Comparison of ENCODE assay signal across 30 cellular contexts in the genomic region with DNA sequence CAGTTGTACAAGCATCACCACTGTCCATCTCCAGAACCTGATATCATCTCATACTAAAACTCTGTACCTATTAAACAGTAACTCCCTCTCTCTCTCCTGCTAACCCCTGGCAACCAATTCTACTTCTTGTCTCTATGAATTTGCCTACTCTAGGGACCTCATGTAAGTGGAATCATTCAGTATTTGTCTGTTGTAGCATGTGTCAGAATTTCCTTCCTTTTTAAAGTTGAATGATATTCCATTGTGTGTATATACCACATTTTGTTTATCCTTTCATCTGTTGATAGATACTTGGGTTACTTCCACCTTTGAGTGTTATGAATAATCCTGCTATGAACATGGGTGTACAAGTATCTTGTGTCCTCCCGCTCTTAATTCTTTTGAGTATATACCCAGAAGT. TPM values are rescaled to one million over a fixed set of nuclear protein-coding genes. Genes with fewer than 3 reads are reported as not detected.
DNase-seq lines count a peak whose midpoint lies in the region; ATAC-seq and TF ChIP-seq lines count a peak whose summit lies in the region.
"Had no signal": no experiment of that assay in that cellular context is flagged by ENCODE, and none has a peak within 500 bp of the region (broad histone marks: within the 10 kb centered on the region; RNA-seq: fewer than 3 reads in every experiment).

No MANE protein-coding gene starts in this region.

- intact Hi-C loops in Calu3 (cut with micrococcal nuclease; ENCODE audit: unreplicated experiment) (no loop called here), CD14-positive monocyte (cut with micrococcal nuclease) (no loop called here)

- TF ChIP-seq CTCF in Calu3 (IDR thresholded peaks at IDR 0.05; ENCODE audit: unreplicated experiment) (no peak), CD14-positive monocyte (IDR thresholded peaks at IDR 0.05) (no peak)

- DNase-seq in activated naive CD4-positive, alpha-beta T cell treated with anti-CD3 and anti-CD28 coated beads, Interleukin-2, amount 10 ng/mL, durations not matched to agents 7 days and 5 days: no peak
- DNase-seq in Calu3 (no peak), dermis blood vessel endothelial cell (peak; percentile 72), CD14-positive monocyte (ENCODE audit: low spot score) (no peak), islet precursor cell (no peak)
- DNase-seq in stimulated activated effector memory CD8-positive, alpha-beta T cell treated with anti-CD3 and anti-CD28 coated beads, Interleukin-12 subunit alpha, Interleukin-12 subunit beta, amount 100 ng/mL, for 72 hours (ENCODE audit: low spot score in 2 of 2): no peak
- DNase-seq: activated CD4-positive, alpha-beta T cell treated with anti-CD3 and anti-CD28 coated beads for 4 hours; activated effector memory CD4-positive, alpha-beta T cell treated with Interleukin-2 at 50 U/mL for 16 hours; caudate nucleus; cortex of kidney; DND-41; endodermal cell; GF-D8; left ventricle myocardium superior; midbrain; naive B cell; NCI-H1417; NCI-H2029 treated with DMSO at 0.1 percent for 48 hours; NCI-H526; occipital lobe; PC-9; stimulated activated CD4-positive, alpha-beta T cell treated with anti-CD3 and anti-CD28 coated beads, Interleukin-4, amount 100 ng/mL, for 1 hour; substantia nigra; upper lobe of right lung had no signal

- peaks cover 16% of the 10 kb centered on the region for H3K4me1 Mint-ChIP-seq in activated naive CD4-positive, alpha-beta T cell treated with anti-CD3 and anti-CD28 coated beads, Interleukin-2, amount 50 U/mL, for 24 hours
- peaks cover 16% of the 10 kb centered on the region for H3K4me1 Mint-ChIP-seq in activated naive CD4-positive, alpha-beta T cell treated with anti-CD3 and anti-CD28 coated beads, Interleukin-2, amount 10 ng/mL, durations not matched to agents 7 days and 5 days
- peaks cover 14% of the 10 kb centered on the region for H3K4me1 Mint-ChIP-seq in Calu3 (ENCODE audit: low read depth, unreplicated experiment)
- peaks cover 37% of the 10 kb centered on the region for H3K4me1 Mint-ChIP-seq in stimulated activated effector memory CD8-positive, alpha-beta T cell treated with anti-CD3 and anti-CD28 coated beads, Interleukin-12 subunit alpha, Interleukin-12 subunit beta, amount 100 ng/mL, for 72 hours
- H3K4me1 Mint-ChIP-seq in CD14-positive monocyte: peaks cover 40% of the 10 kb centered on the region

- ATAC-seq in stimulated activated effector memory CD8-positive, alpha-beta T cell treated with anti-CD3 and anti-CD28 coated beads, Interleukin-12 subunit alpha, Interleukin-12 subunit beta, amount 100 ng/mL, for 72 hours: no peak
- ATAC-seq in GM19467 (IDR thresholded peaks at IDR 0.05; ENCODE audit: unreplicated experiment): no peak
- ATAC-seq: esophagus mucosa, HCT116, left ventricle myocardium superior, SK-N-SH treated with all-trans-retinoic acid at 6 μM for 48 hours, upper lobe of right lung had no signal

- CTCF ChIA-PET in activated naive CD4-positive, alpha-beta T cell treated with anti-CD3 and anti-CD28 coated beads, Interleukin-2, amount 10 ng/mL, durations not matched to agents 7 days and 5 days (lab: Charles Lee): interaction anchor here (1.0 kb wide), 1 partner anchor 110 kb away, joined by 3 read pairs; no protein-coding TSS in a partner anchor
- CTCF ChIA-PET in Calu3 (lab: Charles Lee): no interaction called here

- H3K27ac Mint-ChIP-seq in activated naive CD4-positive, alpha-beta T cell treated with anti-CD3 and anti-CD28 coated beads, Interleukin-2, amount 50 U/mL, for 24 hours: peak overlapping the region; percentile 51
- H3K27ac Mint-ChIP-seq in activated naive CD4-positive, alpha-beta T cell treated with anti-CD3 and anti-CD28 coated beads, Interleukin-2, amount 10 ng/mL, durations not matched to agents 7 days and 5 days: no peak overlapping the region
- H3K27ac Mint-ChIP-seq in Calu3 (ENCODE audit: unreplicated experiment) (peak overlapping the region; percentile 7), CD14-positive monocyte (peak overlapping the region in 3 of 7 donors; percentile 23 to 38 (median 35))
- peak overlapping the region; percentile 18 for H3K27ac Mint-ChIP-seq in stimulated activated effector memory CD8-positive, alpha-beta T cell treated with anti-CD3 and anti-CD28 coated beads, Interleukin-12 subunit alpha, Interleukin-12 subunit beta, amount 100 ng/mL, for 72 hours
- H3K27ac Mint-ChIP-seq: T-helper 2 cell treated with Interferon-gamma antibody and Interleukin-4, amounts not matched to agents 5 μg/mL and 100 μg/mL, for 36 hours had no signal

- H3K4me3 Mint-ChIP-seq in activated naive CD4-positive, alpha-beta T cell treated with anti-CD3 and anti-CD28 coated beads, Interleukin-2, amount 50 U/mL, for 24 hours: no peak overlapping the region
- no peak overlapping the region for H3K4me3 Mint-ChIP-seq in activated naive CD4-positive, alpha-beta T cell treated with anti-CD3 and anti-CD28 coated beads, Interleukin-2, amount 10 ng/mL, durations not matched to agents 7 days and 5 days
- no peak overlapping the region for H3K4me3 Mint-ChIP-seq in Calu3 (ENCODE audit: low read depth, unreplicated experiment)
- no peak overlapping the region for H3K4me3 Mint-ChIP-seq in stimulated activated effector memory CD8-positive, alpha-beta T cell treated with anti-CD3 and anti-CD28 coated beads, Interleukin-12 subunit alpha, Interleukin-12 subunit beta, amount 100 ng/mL, for 72 hours
- no peak overlapping the region for H3K4me3 Mint-ChIP-seq in CD14-positive monocyte
- H3K4me3 Mint-ChIP-seq: endodermal cell; naive B cell; T-helper 2 cell treated with Interferon-gamma antibody and Interleukin-4, amounts not matched to agents 5 μg/mL and 100 μg/mL, for 36 hours had no signal

- peaks cover 11% of the 10 kb centered on the region for H3K36me3 Mint-ChIP-seq in activated naive CD4-positive, alpha-beta T cell treated with anti-CD3 and anti-CD28 coated beads, Interleukin-2, amount 50 U/mL, for 24 hours
- peaks cover 36% of the 10 kb centered on the region for H3K36me3 Mint-ChIP-seq in activated naive CD4-positive, alpha-beta T cell treated with anti-CD3 and anti-CD28 coated beads, Interleukin-2, amount 10 ng/mL, durations not matched to agents 7 days and 5 days
- H3K36me3 Mint-ChIP-seq in Calu3 (ENCODE audit: insufficient read depth, unreplicated experiment) (peaks cover 21% of the 10 kb centered on the region), CD14-positive monocyte (peaks cover 35 to 59% of the 10 kb centered on the region in 2 donors)
- peaks cover 58% of the 10 kb centered on the region for H3K36me3 Mint-ChIP-seq in stimulated activated effector memory CD8-positive, alpha-beta T cell treated with anti-CD3 and anti-CD28 coated beads, Interleukin-12 subunit alpha, Interleukin-12 subunit beta, amount 100 ng/mL, for 72 hours

- H3K9me3 Mint-ChIP-seq in activated naive CD4-positive, alpha-beta T cell treated with anti-CD3 and anti-CD28 coated beads, Interleukin-2, amount 50 U/mL, for 24 hours: no peaks in the 10 kb centered on the region
- H3K9me3 Mint-ChIP-seq in activated naive CD4-positive, alpha-beta T cell treated with anti-CD3 and anti-CD28 coated beads, Interleukin-2, amount 10 ng/mL, durations not matched to agents 7 days and 5 days: no peaks in the 10 kb centered on the region
- H3K9me3 Mint-ChIP-seq in Calu3 (ENCODE audit: low read depth, unreplicated experiment) (no peaks in the 10 kb centered on the region), CD14-positive monocyte (no peaks in the 10 kb centered on the region)
- H3K9me3 Mint-ChIP-seq in stimulated activated effector memory CD8-positive, alpha-beta T cell treated with anti-CD3 and anti-CD28 coated beads, Interleukin-12 subunit alpha, Interleukin-12 subunit beta, amount 100 ng/mL, for 72 hours: no peaks in the 10 kb centered on the region
- H3K9me3 Mint-ChIP-seq: endodermal cell; naive B cell; T-helper 2 cell treated with Interferon-gamma antibody and Interleukin-4, amounts not matched to agents 5 μg/mL and 100 μg/mL, for 36 hours had no signal

- TSS peak; percentile 33 for BruUV-seq in Calu3 (replicated peaks; lab: Mats Ljungman, UMichigan)

- H3K27me3 Mint-ChIP-seq in activated naive CD4-positive, alpha-beta T cell treated with anti-CD3 and anti-CD28 coated beads, Interleukin-2, amount 50 U/mL, for 24 hours: no peaks in the 10 kb centered on the region
- H3K27me3 Mint-ChIP-seq in activated naive CD4-positive, alpha-beta T cell treated with anti-CD3 and anti-CD28 coated beads, Interleukin-2, amount 10 ng/mL, durations not matched to agents 7 days and 5 days: no peaks in the 10 kb centered on the region
- H3K27me3 Mint-ChIP-seq in Calu3 (ENCODE audit: unreplicated experiment): no peaks in the 10 kb centered on the region
- H3K27me3 Mint-ChIP-seq in CD14-positive monocyte (ENCODE audit: low read depth in 3 of 3): peaks cover 0 to 2% (median 0%) of the 10 kb centered on the region in 3 donors
- H3K27me3 Mint-ChIP-seq: naive B cell had no signal

RNA-seq across cellular contexts. Expression of a gene that starts 16.6 kb away (rescaled TPM):
- total RNA-seq in Calu3 (2022): 49.5 and 49.6 TPM in 2 replicates
- total RNA-seq in dermis blood vessel endothelial cell: 4.9 and 8.7 TPM in 2 replicates
- polyA plus RNA-seq in CD14-positive monocyte: 1 to 10 TPM; 2.8 to 5.0 TPM

RNA-seq across cellular contexts. Expression of a gene that starts 49.0 kb away (rescaled TPM):
- total RNA-seq in Calu3 (2022): 214 and 243 TPM in 2 replicates
- total RNA-seq in dermis blood vessel endothelial cell: 256 and 280 TPM in 2 replicates
- polyA plus RNA-seq in CD14-positive monocyte: 100 to 1,000 TPM; 154 to 166 TPM

RNA-seq across cellular contexts. Expression of a gene that starts 52.2 kb away (rescaled TPM):
- total RNA-seq in Calu3 (2022) (4.6 TPM in 2 replicates), dermis blood vessel endothelial cell (38.8 and 64.6 TPM in 2 replicates)
- under 1 TPM in 1 of 2 donors, not detected in 1; 0.02 TPM for polyA plus RNA-seq in CD14-positive monocyte
